Comparison of ENCODE assay signal across 19 cellular contexts in the genomic region with DNA sequence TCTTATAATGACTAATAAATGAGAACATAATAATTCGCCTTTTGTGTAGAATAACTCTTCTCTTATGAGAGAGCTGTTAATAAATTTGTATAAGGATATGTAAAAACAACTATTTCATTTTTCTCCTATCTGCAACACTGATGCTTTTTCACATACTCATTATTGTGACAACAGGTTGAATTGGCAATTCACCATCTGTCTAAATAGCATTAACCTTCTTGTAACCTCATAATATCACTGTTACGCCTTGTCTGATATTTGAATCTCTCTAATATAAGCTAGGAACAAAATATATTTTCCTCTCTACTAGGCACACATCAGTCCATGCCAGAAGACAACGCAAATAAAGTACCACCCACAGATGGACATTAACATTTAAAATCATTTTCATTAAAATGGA.
DNase-seq lines count a peak whose midpoint lies in the region; ATAC-seq and TF ChIP-seq lines count a peak whose summit lies in the region.
"Had no signal": no experiment of that assay in that cellular context is flagged by ENCODE, and none has a peak within 500 bp of the region (broad histone marks: within the 10 kb centered on the region; RNA-seq: fewer than 3 reads in every experiment).

No MANE protein-coding gene starts in this region.

- H3K27me3 ChIP-seq in neural cell (ENCODE audit: insufficient read depth, low read depth, low read length) (no peaks in the 10 kb centered on the region), HAP-1 (ENCODE audit: low read depth) (no peaks in the 10 kb centered on the region)
- H3K27me3 ChIP-seq: BE2C had no signal

- no peak overlapping the region for H2AFZ ChIP-seq in neural cell (ENCODE audit: low read depth, low read length)

- H3K9me2 ChIP-seq in neural cell (ENCODE audit: insufficient read depth, low read length) = no peaks in the 10 kb centered on the region

- in situ Hi-C loops in HAP-1 (cut with MboI; ENCODE audit: low sequenced_read_pairs) = no loop called here

- H3F3A ChIP-seq in neural cell (ENCODE audit: insufficient read depth, low read length, poor library complexity, severe bottlenecking) = no peaks in the 10 kb centered on the region

- peak; percentile 59 for DNase-seq in NCI-H1694 (lab: John Stamatoyannopoulos, UW)
- DNase-seq in NCI-H524 treated with DMSO at 0.1 percent for 48 hours (lab: John Stamatoyannopoulos, UW) = peak; percentile 16
- DNase-seq in DMS53 (lab: John Stamatoyannopoulos, UW) = no peak
- no peak for DNase-seq in RKO (ENCODE audit: low spot score)
- DNase-seq in HAP-1 (ENCODE audit: low spot score in 2 of 2) = no peak
- DNase-seq: ACHN; BE2C; C1 segment of cervical spinal cord; CD4-positive, CD25-positive, alpha-beta regulatory T cell; CD8-positive, alpha-beta memory T cell; COR-L47; DMS153; DMS79 treated with DMSO at 0.1 percent for 48 hours; GOT3; H7; KG1 had no signal

- ATAC-seq in HG03045 (IDR thresholded peaks at IDR 0.05; ENCODE audit: unreplicated experiment) = no peak
- ATAC-seq: GM12878 had no signal

- peaks cover 23% of the 10 kb centered on the region for H3K4me1 ChIP-seq in HAP-1
- H3K4me1 ChIP-seq: BE2C had no signal

- TF ChIP-seq EP300 in neural cell (conservative IDR thresholded peaks at IDR 0.05; ENCODE audit: poor library complexity, severe bottlenecking) = peak; percentile 58

- no peaks in the 10 kb centered on the region for H3K9me3 ChIP-seq in neural cell (ENCODE audit: low read length)
- H3K9me3 ChIP-seq in HAP-1 = no peaks in the 10 kb centered on the region
- H3K9me3 ChIP-seq: BE2C had no signal

- no peak overlapping the region for H3K4me2 ChIP-seq in neural cell (ENCODE audit: low read length)

- no peak for TF ChIP-seq RAD21 in neural cell (conservative IDR thresholded peaks at IDR 0.05)

- no peak overlapping the region for H3K27ac ChIP-seq in neural cell (ENCODE audit: low read length)

- no peak for TF ChIP-seq CTCF in neural cell (IDR thresholded peaks at IDR 0.05; ENCODE audit: poor library complexity, severe bottlenecking)

- no peaks in the 10 kb centered on the region for H3K36me3 ChIP-seq in neural cell (ENCODE audit: insufficient read depth, low read length)
- H3K36me3 ChIP-seq in HAP-1 (replicated peaks) = no peaks in the 10 kb centered on the region
- H3K36me3 ChIP-seq: BE2C had no signal

- H3K79me2 ChIP-seq in neural cell (replicated peaks; ENCODE audit: insufficient read depth, low read length) = no peaks in the 10 kb centered on the region

- no peaks in the 10 kb centered on the region for H4K20me1 ChIP-seq in neural cell (ENCODE audit: insufficient read depth)

- no peak overlapping the region for H3K9ac ChIP-seq in neural cell (ENCODE audit: low read length)

- H3K4me3 ChIP-seq in neural cell (ENCODE audit: low read length) (no peak overlapping the region), HAP-1 (no peak overlapping the region)
- H3K4me3 ChIP-seq: GM12878 had no signal

TF ChIP-seq in neural cell, 6 proteins besides CTCF, POLR2A, EP300 and RAD21:
- TF ChIP-seq POLR2AphosphoS5 (IDR thresholded peaks at IDR 0.05) (peak; percentile 86), TAF1 (IDR thresholded peaks at IDR 0.05; ENCODE audit: low read depth) (no peak)

Comparison
In these comparisons a context has a peak if more than half of its experiments do, and no peak if none do; other contexts are left out.
1. DNase-seq: peak in NCI-H1694 (single experiment) and NCI-H524 treated with DMSO at 0.1 percent for 48 hours (single experiment); none in DMS53 (single experiment), RKO (single experiment) and HAP-1 (0 of 2).